ENCODE assay signal across 8 cellular contexts in genomic region chr14:91138511-91139359, GRCh38. TPM values are rescaled to one million over a fixed set of nuclear protein-coding genes. Genes with fewer than 3 reads are reported as not detected.
DNase-seq lines count a peak whose midpoint lies in the region; ATAC-seq and TF ChIP-seq lines count a peak whose summit lies in the region.

No MANE protein-coding gene starts in this region.

- H3K79me2 ChIP-seq in OCI-LY7 (ENCODE audit: insufficient read depth, low read depth, low read length): no peaks in the 10 kb centered on the region

- 79 to 82% methylated on average over 6 of the region's 6 CpGs for WGBS in heart right ventricle, 2 donors
- WGBS in right cardiac atrium: 84% methylated on average over 6 of the region's 6 CpGs

- H3K36me3 ChIP-seq in heart right ventricle: peaks cover 0 to 60% (median 12%) of the 10 kb centered on the region in 9 donors
- H3K36me3 ChIP-seq in OCI-LY7 (ENCODE audit: insufficient read depth, low read length): peaks cover 33% of the 10 kb centered on the region
- H3K36me3 ChIP-seq in lower lobe of right lung: peaks cover 22% of the 10 kb centered on the region

- intact Hi-C loops in heart right ventricle (cut with DNase I) (loop anchor here in 1 of 10 donors (5.0 kb wide), 1 partner anchor 34 kb away; no protein-coding TSS in a partner anchor), right cardiac atrium (cut with DNase I) (no loop called here), OCI-LY7 (cut with micrococcal nuclease; ENCODE audit: unreplicated experiment) (no loop called here), lower lobe of right lung (cut with DNase I) (no loop called here)

- H3K9me3 ChIP-seq in heart right ventricle: no peaks in the 10 kb centered on the region
- H3K9me3 ChIP-seq in right cardiac atrium (ENCODE audit: control insufficient read depth, low read length): no peaks in the 10 kb centered on the region
- H3K9me3 ChIP-seq in OCI-LY7 (ENCODE audit: low read length): no peaks in the 10 kb centered on the region
- H3K9me3 ChIP-seq in lower lobe of right lung: no peaks in the 10 kb centered on the region

- peak in 2 of 8 donors; percentile 9 to 21 for ATAC-seq in heart right ventricle
- no peak for ATAC-seq in right cardiac atrium
- peak; percentile 28 to 60 for ATAC-seq in lower lobe of right lung

- H3K9me3 Mint-ChIP-seq in activated naive CD8-positive, alpha-beta T cell (ENCODE audit: low read depth): no peaks in the 10 kb centered on the region

- POLR2A ChIA-PET in OCI-LY7 (lab: Charles Lee): interaction anchor here (1.7 kb wide), 2 partner anchors 18 to 23 kb away, joined by 4 to 7 read pairs; no protein-coding TSS in a partner anchor

- TSS peak; percentile 22 for BruUV-seq in OCI-LY7 (replicated peaks; lab: Mats Ljungman, UMichigan)

- no peak overlapping the region for H2AFZ ChIP-seq in OCI-LY7 (ENCODE audit: low read length)

- H3K4me1 Mint-ChIP-seq in activated naive CD8-positive, alpha-beta T cell (ENCODE audit: low read depth): peaks cover 40% of the 10 kb centered on the region

- peaks cover 4% of the 10 kb centered on the region for H3K36me3 Mint-ChIP-seq in activated naive CD8-positive, alpha-beta T cell

- H3K4me3 ChIP-seq in heart right ventricle (no peak overlapping the region), right cardiac atrium (ENCODE audit: low read length) (no peak overlapping the region), OCI-LY7 (ENCODE audit: low read depth, low read length, poor library complexity, severe bottlenecking) (no peak overlapping the region), lower lobe of right lung (no peak overlapping the region)

- peak overlapping the region; percentile 67 for H3K27ac Mint-ChIP-seq in activated naive CD8-positive, alpha-beta T cell

- H3K4me1 ChIP-seq in heart right ventricle: peaks cover 5 to 61% (median 22%) of the 10 kb centered on the region in 9 donors
- peaks cover 2% of the 10 kb centered on the region for H3K4me1 ChIP-seq in right cardiac atrium (ENCODE audit: control insufficient read depth, insufficient read depth, low read length)
- peaks cover 16% of the 10 kb centered on the region for H3K4me1 ChIP-seq in OCI-LY7 (ENCODE audit: insufficient read depth, low read length, poor library complexity, severe bottlenecking)
- peaks cover 20% of the 10 kb centered on the region for H3K4me1 ChIP-seq in lower lobe of right lung

- H3K4me3 Mint-ChIP-seq in activated naive CD8-positive, alpha-beta T cell: no peak overlapping the region

- H4K20me1 ChIP-seq in OCI-LY7 (ENCODE audit: insufficient read depth, low read length): no peaks in the 10 kb centered on the region

- H3K27me3 Mint-ChIP-seq in activated naive CD8-positive, alpha-beta T cell: no peaks in the 10 kb centered on the region

- no peak for DNase-seq in heart right ventricle
- no peak for DNase-seq in right cardiac atrium
- peak; percentile 72 for DNase-seq in OCI-LY7 (ENCODE audit: low spot score)
- no peak for DNase-seq in lower lobe of right lung
- no peak for DNase-seq in hypothalamus (lab: John Stamatoyannopoulos, UW)
- no peak for DNase-seq in NCI-H1105 treated with DMSO at 0.1 percent for 48 hours (lab: John Stamatoyannopoulos, UW)
- no peak for DNase-seq in Ammon's horn (ENCODE audit: low spot score)

- H3K27me3 ChIP-seq in heart right ventricle (no peaks in the 10 kb centered on the region), right cardiac atrium (ENCODE audit: control insufficient read depth, insufficient read depth) (no peaks in the 10 kb centered on the region), lower lobe of right lung (ENCODE audit: low read depth) (no peaks in the 10 kb centered on the region)

- TF ChIP-seq CTCF in heart right ventricle (IDR thresholded peaks at IDR 0.05): peak; percentile 17 to 60 (median 47)
- peak; percentile 76 for TF ChIP-seq CTCF in OCI-LY7 (conservative IDR thresholded peaks at IDR 0.05; ENCODE audit: low read length)
- TF ChIP-seq CTCF in lower lobe of right lung (IDR thresholded peaks at IDR 0.05): peak; percentile 53

- no peak overlapping the region for H3K4me2 ChIP-seq in OCI-LY7 (ENCODE audit: low read length)

- H3K27ac ChIP-seq in heart right ventricle (no peak overlapping the region), right cardiac atrium (ENCODE audit: low read length) (no peak overlapping the region), OCI-LY7 (ENCODE audit: low read depth, low read length, poor library complexity, severe bottlenecking) (no peak overlapping the region), lower lobe of right lung (no peak overlapping the region)

- CTCF ChIA-PET in OCI-LY7 (lab: Charles Lee; ENCODE audit: unreplicated experiment): interaction anchor here (0.5 kb wide), 1 partner anchor 24 kb away, joined by 4 read pairs; no protein-coding TSS in a partner anchor

- H3K9me2 ChIP-seq in OCI-LY7 (ENCODE audit: insufficient read depth, low read length): no peaks in the 10 kb centered on the region

RNA-seq across cellular contexts. Expression of gene DGLUCY, which starts 24.9 kb away (rescaled TPM):
- 100 to 1,000 TPM; 124 to 270 (median 208) TPM for total RNA-seq in heart right ventricle
- polyA plus RNA-seq in heart right ventricle: 100 to 1,000 TPM in 1 of 2 donors, 10 to 100 TPM in 1; 43.5 to 184 TPM
- 100 to 1,000 TPM; 145 to 208 (median 179) TPM for total RNA-seq in right cardiac atrium
- polyA plus RNA-seq in right cardiac atrium: 112 TPM
- total RNA-seq in OCI-LY7 (2014; rRNA removed; shearing (Covaris generic)): 30.2 and 37.6 TPM in 2 replicates
- 56.8 and 60.2 TPM in 2 replicates for total RNA-seq in OCI-LY7 (2022)
- total RNA-seq in lower lobe of right lung: 102 TPM

Comparison
In these comparisons a context has a peak if more than half of its experiments do, and no peak if none do; other contexts are left out.
1. ATAC-seq: peak in lower lobe of right lung (2 of 2); none in right cardiac atrium (0 of 2).
2. Peak in every context shown above with its lines, with median percentiles within 50 percentile points of each other: CTCF ChIP-seq.